8 cellular contexts compared by ENCODE assay signal in the genomic region with DNA sequence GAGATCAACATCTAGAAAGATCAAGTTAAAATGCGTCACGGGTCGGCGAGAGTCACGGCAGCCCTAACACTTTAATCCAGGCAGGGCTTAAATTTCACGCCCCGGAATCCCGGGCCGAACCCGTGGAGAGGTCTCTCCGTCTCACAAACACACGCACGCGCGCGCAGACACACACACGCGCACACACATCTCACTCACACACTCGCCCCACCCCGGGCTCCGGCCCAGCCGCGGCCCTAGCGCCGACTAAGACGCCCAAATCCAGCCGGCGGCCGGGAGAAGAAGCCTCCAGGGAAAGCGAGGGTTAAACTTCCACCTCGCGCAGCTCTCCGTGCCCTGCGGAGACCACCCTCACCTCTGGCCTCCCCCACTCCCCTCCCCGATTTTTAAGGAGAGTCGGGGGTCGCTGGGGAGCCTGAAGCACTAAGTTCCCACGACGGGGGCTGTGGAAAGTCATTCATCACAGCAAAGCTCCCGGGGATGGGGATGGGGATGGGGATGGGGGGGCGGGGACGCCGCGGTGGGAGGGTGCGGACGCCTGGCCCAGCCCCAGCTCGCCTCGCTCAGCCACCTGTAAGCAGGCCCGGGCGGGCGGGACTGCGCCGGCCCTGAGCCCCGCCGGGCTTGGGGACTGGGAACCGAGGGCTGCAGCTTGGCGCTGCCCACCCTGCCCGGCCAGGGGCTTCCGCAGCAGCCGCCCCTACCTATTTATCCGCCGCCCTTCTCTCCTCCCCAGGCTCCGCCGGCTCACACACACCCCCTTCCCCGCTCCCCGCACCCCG.
DNase-seq lines count a peak whose midpoint lies in the region; ATAC-seq and TF ChIP-seq lines count a peak whose summit lies in the region.

No MANE protein-coding gene starts in this region.

- DNase-seq in COLO668 (lab: John Stamatoyannopoulos, UW; ENCODE audit: unreplicated experiment) (peak; percentile 67), LoVo (ENCODE audit: low spot score) (peak; percentile 49), astrocyte of the spinal cord (ENCODE audit: low read depth, low spot score) (peak; percentile 67), iPS DF 6.9 (ENCODE audit: low read depth, low spot score) (no peak), retina (peak; percentile 60), MM.1S (no peak), GM13977 (ENCODE audit: low spot score) (no peak)

- H3K9me3 ChIP-seq in iPS DF 6.9 (ENCODE audit: control insufficient read depth, insufficient read depth, low read length) (no peaks in the 10 kb centered on the region), MM.1S (replicated peaks; ENCODE audit: insufficient read depth, low read length) (no peaks in the 10 kb centered on the region)

- H2AFZ ChIP-seq in MM.1S (ENCODE audit: low read length), result no peak overlapping the region

- H3K4me1 ChIP-seq in iPS DF 6.9 (ENCODE audit: control insufficient read depth, insufficient read depth, low read length) (peaks cover 9% of the 10 kb centered on the region), MM.1S (ENCODE audit: low read length) (no peaks in the 10 kb centered on the region)

- H3K4me3 ChIP-seq in astrocyte of the spinal cord (ENCODE audit: low read depth, low read length) (peak overlapping the region; percentile 70), iPS DF 6.9 (ENCODE audit: low read length) (peak overlapping the region; percentile 90), MM.1S (ENCODE audit: low read length) (no peak overlapping the region)

- no peaks in the 10 kb centered on the region for H3F3A ChIP-seq in MM.1S (ENCODE audit: insufficient read depth, low read length)

- H4K20me1 ChIP-seq in MM.1S (ENCODE audit: insufficient read depth, low read length), result no peaks in the 10 kb centered on the region

- WGBS in iPS DF 6.9 (ENCODE audit: insufficient coverage, insufficient read length), result no CpG with 5 or more reads among the region's 67 CpGs

- H3K9me2 ChIP-seq in MM.1S (replicated peaks; ENCODE audit: insufficient read depth, low read length), result no peaks in the 10 kb centered on the region

- no peak overlapping the region for H3K9ac ChIP-seq in MM.1S (ENCODE audit: low read length)

- ATAC-seq in GM21723 (IDR thresholded peaks at IDR 0.05; ENCODE audit: unreplicated experiment), result no peak

- in situ Hi-C loops in astrocyte of the spinal cord (cut with HindIII; ENCODE audit: low sequenced_read_pairs) (no loop called here), GM13977 (cut with MboI; ENCODE audit: low pct_unique_long_range_greater_than_20kb, low sequenced_read_pairs, unreplicated experiment) (no loop called here)

- TF ChIP-seq CTCF in astrocyte of the spinal cord (IDR thresholded peaks at IDR 0.05; ENCODE audit: low read depth, low read length), result no peak
- TF ChIP-seq CTCF in MM.1S (IDR thresholded peaks at IDR 0.05; ENCODE audit: low read length), result no peak
- no peak for TF ChIP-seq CTCF in GM13977 (IDR thresholded peaks at IDR 0.05; ENCODE audit: extremely low read depth, insufficient read depth, missing control alignments)

- H3K27me3 ChIP-seq in iPS DF 6.9 (ENCODE audit: control insufficient read depth, insufficient read depth, low read length) (peaks cover 20% of the 10 kb centered on the region), MM.1S (replicated peaks; ENCODE audit: insufficient read depth, low read length) (no peaks in the 10 kb centered on the region)

- no peaks in the 10 kb centered on the region for H3K79me2 ChIP-seq in MM.1S (ENCODE audit: low read length)

- no peak overlapping the region for H3K27ac ChIP-seq in iPS DF 6.9 (ENCODE audit: low read length)
- no peak overlapping the region for H3K27ac ChIP-seq in MM.1S (ENCODE audit: low read length)

- H3K36me3 ChIP-seq in iPS DF 6.9 (ENCODE audit: control insufficient read depth, insufficient read depth, low read length) (no peaks in the 10 kb centered on the region), MM.1S (replicated peaks; ENCODE audit: insufficient read depth, low read length) (no peaks in the 10 kb centered on the region)

- H3K4me2 ChIP-seq in MM.1S (ENCODE audit: low read depth, low read length), result no peak overlapping the region

Comparison
In these comparisons a context has a peak if more than half of its experiments do, and no peak if none do; other contexts are left out.
1. DNase-seq: peak in COLO668 (single experiment), LoVo (single experiment), astrocyte of the spinal cord (single experiment) and retina (single experiment); none in iPS DF 6.9 (single experiment), MM.1S (single experiment) and GM13977 (single experiment).